7 cellular contexts compared by ENCODE assay signal in the genomic region with DNA sequence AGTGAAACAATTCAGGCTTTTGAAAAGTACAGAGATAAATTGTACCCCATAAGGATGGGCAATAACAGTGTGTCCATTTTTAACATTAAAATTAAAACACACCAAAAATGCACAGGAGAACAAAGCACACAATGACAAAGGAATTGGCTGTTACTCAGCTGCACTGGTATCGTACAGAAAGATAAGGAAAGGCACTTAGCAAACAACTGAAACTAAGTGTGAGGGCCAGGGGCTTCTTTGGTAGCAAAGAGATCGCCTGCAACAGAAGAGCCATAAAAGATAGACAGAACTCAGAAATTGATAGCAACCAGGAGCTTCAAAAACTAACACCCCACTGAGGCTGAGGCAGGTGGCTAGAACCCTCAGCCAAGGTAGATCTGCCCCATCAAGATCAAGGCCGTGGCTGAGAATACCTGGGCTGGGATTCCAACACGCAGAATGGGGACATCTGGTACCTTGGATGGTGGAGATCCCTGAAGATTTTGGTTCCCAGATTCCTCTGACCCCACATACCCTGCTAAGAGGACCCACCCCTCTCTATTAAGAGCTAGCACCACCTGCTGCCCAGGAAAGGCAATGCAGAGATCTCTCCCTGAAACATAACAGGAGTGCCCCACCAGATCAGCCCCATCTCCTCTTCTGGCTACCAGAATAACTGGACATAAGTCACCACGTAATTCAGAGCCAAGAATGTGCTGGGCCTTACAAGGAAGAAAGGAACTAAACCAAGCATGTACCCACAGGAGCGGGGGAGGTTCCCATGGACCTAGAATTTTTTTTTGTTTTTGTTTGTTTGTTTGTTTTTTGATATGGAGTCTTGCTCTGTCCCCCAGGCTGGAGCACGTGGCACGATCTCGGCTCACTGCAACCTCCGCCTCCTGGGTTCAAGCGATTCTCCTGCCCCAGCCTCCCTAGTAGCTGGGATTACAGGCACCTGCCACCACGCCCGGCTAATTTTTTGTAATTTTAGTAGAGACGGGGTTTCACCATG. TPM values are rescaled to one million over a fixed set of nuclear protein-coding genes. Genes with fewer than 3 reads are reported as not detected.
DNase-seq lines count a peak whose midpoint lies in the region; ATAC-seq and TF ChIP-seq lines count a peak whose summit lies in the region.

No MANE protein-coding gene starts in this region.

- no peak overlapping the region for H3K27ac Mint-ChIP-seq in T-helper 2 cell treated with Interferon-gamma antibody and Interleukin-4, amounts not matched to agents 5 μg/mL and 100 μg/mL, for 36 hours

- intact Hi-C loops in mucosa of descending colon (cut with DNase I, micrococcal nuclease) = loop anchor here (10.0 kb wide), 2 partner anchors 91 to 201 kb away; no protein-coding TSS in a partner anchor

- peaks cover 36% of the 10 kb centered on the region for H3K4me1 Mint-ChIP-seq in T-helper 2 cell treated with Interferon-gamma antibody and Interleukin-4, amounts not matched to agents 5 μg/mL and 100 μg/mL, for 36 hours (ENCODE audit: low read depth)

- H3K36me3 Mint-ChIP-seq in T-helper 2 cell treated with Interferon-gamma antibody and Interleukin-4, amounts not matched to agents 5 μg/mL and 100 μg/mL, for 36 hours (ENCODE audit: low read depth) = peaks cover 6% of the 10 kb centered on the region

- H3K4me3 Mint-ChIP-seq in T-helper 2 cell treated with Interferon-gamma antibody and Interleukin-4, amounts not matched to agents 5 μg/mL and 100 μg/mL, for 36 hours = no peak overlapping the region

- no peaks in the 10 kb centered on the region for H3K36me3 ChIP-seq in mucosa of descending colon (ENCODE audit: low read depth)

- TF ChIP-seq CTCF in cardiac fibroblast (IDR thresholded peaks at IDR 0.05; ENCODE audit: low read depth, low read length) (peak; percentile 89), mucosa of descending colon (IDR thresholded peaks at IDR 0.05) (peak; percentile 20)

- H3K9me3 Mint-ChIP-seq in T-helper 2 cell treated with Interferon-gamma antibody and Interleukin-4, amounts not matched to agents 5 μg/mL and 100 μg/mL, for 36 hours = no peaks in the 10 kb centered on the region

- H3K4me1 ChIP-seq in mucosa of descending colon (ENCODE audit: low read depth) = no peaks in the 10 kb centered on the region

- H3K4me3 ChIP-seq in cardiac fibroblast (replicated peaks in 1 of 2; ENCODE audit: low read depth in 2 of 2, low read length in 2 of 2) (no peak overlapping the region), mucosa of descending colon (no peak overlapping the region)

- peak; percentile 22 for ATAC-seq in mucosa of descending colon
- no peak for ATAC-seq in HG03457 (IDR thresholded peaks at IDR 0.05; ENCODE audit: unreplicated experiment)
- no peak for ATAC-seq in HG03025 (IDR thresholded peaks at IDR 0.05; ENCODE audit: low FRiP score, unreplicated experiment)

- H3K9me3 ChIP-seq in mucosa of descending colon = no peaks in the 10 kb centered on the region

- peaks cover 2% of the 10 kb centered on the region for H3K27me3 Mint-ChIP-seq in T-helper 2 cell treated with Interferon-gamma antibody and Interleukin-4, amounts not matched to agents 5 μg/mL and 100 μg/mL, for 36 hours (ENCODE audit: low read depth)

- DNase-seq in ELR (ENCODE audit: low read depth) = peak; percentile 66
- DNase-seq in M059J (ENCODE audit: low read depth) = peak; percentile 64
- DNase-seq in T-helper 2 cell treated with Interferon-gamma antibody and Interleukin-4, amounts not matched to agents 5 μg/mL and 100 μg/mL, for 36 hours (ENCODE audit: low spot score) = peak; percentile 31
- DNase-seq in cardiac fibroblast (ENCODE audit: low read depth in 2 of 2) = peak; percentile 66 to 75
- peak in 2 of 3 donors; percentile 58 to 70 for DNase-seq in mucosa of descending colon

RNA-seq across cellular contexts. Expression of gene PLEKHO1, which starts 16.2 kb away (rescaled TPM):
- 34.9 and 46.8 TPM in 2 replicates for total RNA-seq in M059J (2014; rRNA removed; shearing (Covaris generic))
- total RNA-seq in mucosa of descending colon = 100 to 1,000 TPM in 1 of 3 donors, 10 to 100 TPM in 2; 10.0 to 228 (median 21.9) TPM
